Comparison of ENCODE assay signal across 18 cellular contexts in the genomic region with DNA sequence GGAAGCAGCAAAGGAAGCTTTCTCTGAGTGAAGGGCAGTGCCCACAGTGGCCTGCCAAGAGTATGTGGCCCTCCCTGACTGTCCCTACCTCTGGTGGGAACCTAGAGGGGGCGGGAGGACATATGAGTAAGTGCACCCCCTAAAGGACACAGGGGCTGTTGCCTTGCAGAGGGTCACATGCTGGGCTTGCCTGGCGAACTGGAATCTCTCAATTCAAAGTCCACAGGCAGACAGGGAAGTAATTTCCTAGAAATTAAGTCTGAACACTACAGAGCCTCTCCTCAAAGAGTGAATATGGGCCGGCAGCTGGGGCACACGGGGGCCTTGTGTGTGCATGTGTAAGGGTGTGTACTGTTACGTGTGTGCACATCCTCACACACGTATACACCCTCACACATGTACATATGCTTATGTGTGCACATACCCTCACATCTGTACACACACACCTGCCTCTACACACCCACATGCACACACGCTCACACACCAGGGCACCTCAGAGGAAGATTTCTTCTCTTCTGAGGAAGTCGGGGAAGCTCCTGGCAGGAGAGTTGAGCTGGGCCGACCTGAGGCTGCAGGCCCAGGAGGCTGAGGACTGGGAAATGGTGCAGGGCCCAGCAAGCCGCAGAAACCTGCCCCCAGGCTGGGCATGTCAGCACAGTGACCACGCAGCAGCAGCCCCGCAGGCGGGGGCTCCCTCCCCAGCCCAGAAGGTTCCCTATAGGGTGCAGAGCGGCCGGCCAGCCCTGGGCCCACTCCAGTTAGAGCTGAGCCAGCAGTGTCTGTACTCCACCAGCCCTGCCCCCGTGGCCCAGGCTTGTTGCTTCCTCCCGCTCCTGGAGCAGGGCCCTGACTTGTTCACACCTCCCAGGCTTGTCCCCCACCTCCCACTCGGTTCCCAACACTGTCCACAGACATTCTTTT.
DNase-seq lines count a peak whose midpoint lies in the region; ATAC-seq and TF ChIP-seq lines count a peak whose summit lies in the region.
"Had no signal": no experiment of that assay in that cellular context is flagged by ENCODE, and none has a peak within 500 bp of the region (broad histone marks: within the 10 kb centered on the region; RNA-seq: fewer than 3 reads in every experiment).

No MANE protein-coding gene starts in this region.

- peaks cover 4% of the 10 kb centered on the region for H3F3A ChIP-seq in neural progenitor cell (ENCODE audit: low read depth)

- no peaks in the 10 kb centered on the region for H3K9me3 ChIP-seq in neural progenitor cell (ENCODE audit: low read depth)
- H3K9me3 ChIP-seq: adrenal gland, BE2C, upper lobe of left lung had no signal

- H3K9ac ChIP-seq in neural progenitor cell: no peak overlapping the region

- H3K27ac Mint-ChIP-seq in neural progenitor cell: peak overlapping the region; percentile 58
- H3K27ac Mint-ChIP-seq: activated CD4-positive, alpha-beta T cell treated with anti-CD3 and anti-CD28 coated beads, Interleukin-2, amount 10 ng/mL, durations not matched to agents 24 days and 14 days had no signal

- peaks cover 12% of the 10 kb centered on the region for H3K27me3 Mint-ChIP-seq in neural progenitor cell (ENCODE audit: insufficient read depth, low read depth)

- CTCF ChIA-PET in RWPE1 (lab: Yijun Ruan, JAX): interaction anchor here (0.7 kb wide), 1 partner anchor 21 kb away, joined by 3 read pairs; no protein-coding TSS in a partner anchor

- peak overlapping the region; percentile 87 for H2AFZ ChIP-seq in neural progenitor cell (replicated peaks)

- TF ChIP-seq CTCF in GM12872 (IDR thresholded peaks at IDR 0.05; ENCODE audit: insufficient read depth, low read depth, low read length): peak; percentile 28; the same call in 1 of the 3 replicates
- TF ChIP-seq CTCF in RWPE1 (conservative IDR thresholded peaks at IDR 0.05; ENCODE audit: low read depth): no peak
- TF ChIP-seq CTCF in neural progenitor cell (IDR thresholded peaks at IDR 0.05): peak; percentile 21

- H3K36me3 Mint-ChIP-seq in neural progenitor cell: no peaks in the 10 kb centered on the region

- peaks cover 17% of the 10 kb centered on the region for H3K4me1 ChIP-seq in neural progenitor cell
- H3K4me1 ChIP-seq: adrenal gland had no signal

- H4K20me1 ChIP-seq in neural progenitor cell (ENCODE audit: low read depth): no peaks in the 10 kb centered on the region

- peaks cover 74% of the 10 kb centered on the region for H3K4me1 Mint-ChIP-seq in neural progenitor cell

- peak overlapping the region; percentile 85 for H3K27ac ChIP-seq in RWPE1
- H3K27ac ChIP-seq in neural progenitor cell: no peak overlapping the region
- H3K27ac ChIP-seq: adrenal gland, upper lobe of left lung had no signal

- no peak overlapping the region for H3K4me3 Mint-ChIP-seq in neural progenitor cell
- H3K4me3 Mint-ChIP-seq: activated CD4-positive, alpha-beta T cell treated with anti-CD3 and anti-CD28 coated beads, Interleukin-2, amount 10 ng/mL, durations not matched to agents 24 days and 14 days had no signal

- no peak for ATAC-seq in GM21825 (IDR thresholded peaks at IDR 0.05; ENCODE audit: unreplicated experiment)
- no peak for ATAC-seq in HG03442 (IDR thresholded peaks at IDR 0.05; ENCODE audit: unreplicated experiment)

- no peak overlapping the region for H3K4me3 ChIP-seq in neural progenitor cell
- H3K4me3 ChIP-seq: adrenal gland, dorsolateral prefrontal cortex, upper lobe of left lung had no signal

- H3K4me2 ChIP-seq in neural progenitor cell: no peak overlapping the region

- DNase-seq in RWPE1 (ENCODE audit: low spot score) (no peak), erythroblast (lab: John Stamatoyannopoulos, UW) (peak; percentile 17 to 24), neural progenitor cell (ENCODE audit: low spot score) (no peak), NCI-H1092 (lab: John Stamatoyannopoulos, UW) (no peak), dermis blood vessel endothelial cell (no peak)
- DNase-seq: activated CD4-positive, alpha-beta T cell treated with anti-CD3 and anti-CD28 coated beads, Interleukin-2, amount 10 ng/mL, durations not matched to agents 24 days and 14 days; activated T-cell treated with anti-CD3 and anti-CD28 coated beads, Interleukin-2, amount 50 U/mL, for 1 hour; BE2C; DMS79 treated with DMSO at 0.1 percent for 48 hours; NCI-H510A; stimulated activated CD4-positive, alpha-beta T cell treated with anti-CD3 and anti-CD28 coated beads, Interleukin-2, amount 100 ng/mL, for 48 hours; T-helper 2 cell had no signal

- TF ChIP-seq POLR2A in erythroblast (IDR thresholded peaks at IDR 0.05; ENCODE audit: low read length): no peak

- H3K79me2 ChIP-seq in neural progenitor cell (ENCODE audit: low read depth): no peaks in the 10 kb centered on the region

- H3K36me3 ChIP-seq in neural progenitor cell: no peaks in the 10 kb centered on the region
- H3K36me3 ChIP-seq: adrenal gland, BE2C, upper lobe of left lung had no signal

- H3K27me3 ChIP-seq in neural progenitor cell: no peaks in the 10 kb centered on the region
- H3K27me3 ChIP-seq: adrenal gland, BE2C, dorsolateral prefrontal cortex, upper lobe of left lung had no signal

- no peaks in the 10 kb centered on the region for H3K9me3 Mint-ChIP-seq in neural progenitor cell
- H3K9me3 Mint-ChIP-seq: activated CD4-positive, alpha-beta T cell treated with anti-CD3 and anti-CD28 coated beads, Interleukin-2, amount 10 ng/mL, durations not matched to agents 24 days and 14 days had no signal

- POLR2A ChIA-PET in RWPE1 (lab: Yijun Ruan, JAX; ENCODE audit: low non-redundant PET): no interaction called here

Comparison
In these comparisons a context has a peak if more than half of its experiments do, and no peak if none do; other contexts are left out.
1. DNase-seq: peak in erythroblast (2 of 2); none in RWPE1 (single experiment), neural progenitor cell (single experiment), NCI-H1092 (single experiment) and dermis blood vessel endothelial cell (single experiment).